In genomic region chr2:72555943-72556342, GRCh38 we compare ENCODE assay signal across 8 cellular contexts.
"Had no signal": no experiment of that assay in that cellular context is flagged by ENCODE, and none has a peak within 500 bp of the region (broad histone marks: within the 10 kb centered on the region; RNA-seq: fewer than 3 reads in every experiment).

No MANE protein-coding gene starts in this region.

- H3K9ac ChIP-seq: KMS-11 had no signal

- H3K4me3 ChIP-seq: K562 had no signal

- H3K27ac Mint-ChIP-seq: IgD-negative memory B cell had no signal

- H3K4me2 ChIP-seq: KMS-11 had no signal

- FAIRE-seq: HTR-8/SVneo, K562 had no signal

- DNase-seq: IMR-90, KBM-7, KG1 had no signal

- ATAC-seq: K562 had no signal

- H3K27me3 Mint-ChIP-seq: IgD-negative memory B cell had no signal

- H3K27ac ChIP-seq: HL-60, KMS-11 had no signal
